Comparison of ENCODE assay signal across 20 cellular contexts in the genomic region with DNA sequence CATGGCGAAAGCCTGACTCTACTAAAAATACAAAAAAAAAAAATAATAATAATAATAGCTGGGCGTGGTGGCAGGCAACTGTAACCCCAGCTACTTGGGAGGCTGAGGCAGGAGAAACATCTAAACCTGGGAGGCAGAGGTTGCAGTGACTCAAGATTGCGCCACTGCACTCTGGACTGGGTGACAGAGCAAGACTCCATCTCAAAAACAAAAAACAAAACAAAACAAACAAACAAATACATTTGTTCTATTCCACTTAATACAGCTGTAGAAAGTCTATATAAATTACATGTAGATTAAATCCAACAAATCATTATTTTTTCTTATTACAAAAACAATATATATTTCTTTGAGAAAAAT.
"Had no signal": no experiment of that assay in that cellular context is flagged by ENCODE, and none has a peak within 500 bp of the region (broad histone marks: within the 10 kb centered on the region; RNA-seq: fewer than 3 reads in every experiment).

No MANE protein-coding gene starts in this region.

- DNase-seq: activated CD4-positive, alpha-beta T cell treated with anti-CD3 and anti-CD28 coated beads, Interleukin-2, amount 10 ng/mL, durations not matched to agents 7 days and 5 days; activated CD8-positive, alpha-beta memory T cell treated with anti-CD3 and anti-CD28 coated beads, Interleukin-2, amount 50 U/mL, for 4 hours; activated CD8-positive, alpha-beta T cell treated with anti-CD3 and anti-CD28 coated beads, Interleukin-2, amount 10 ng/mL, durations not matched to agents 7 days and 5 days; activated effector memory CD4-positive, alpha-beta T cell treated with Interleukin-2 at 50 U/mL for 16 hours; activated naive CD4-positive, alpha-beta T cell treated with anti-CD3 and anti-CD28 coated beads, Interleukin-2, amount 10 ng/mL, durations not matched to agents 7 days and 5 days; activated naive CD8-positive, alpha-beta T cell treated with anti-CD3 and anti-CD28 coated beads, Interleukin-2, amount 50 U/mL, for 24 hours; activated T-cell treated with anti-CD3 and anti-CD28 coated beads, Interleukin-2, amount 50 U/mL, for 48 hours; anterior cingulate cortex; brain microvascular endothelial cell; cortex of kidney; left cardiac atrium; mesendoderm; naive thymus-derived CD8-positive, alpha-beta T cell; ovary; psoas muscle; right cardiac atrium; stomach; trophoblast cell had no signal

- H3K36me3 ChIP-seq: brain microvascular endothelial cell, ovary, stomach had no signal

- H3K27me3 ChIP-seq: brain microvascular endothelial cell, hepatocyte, ovary, stomach had no signal

- H3K4me3 Mint-ChIP-seq: activated naive CD4-positive, alpha-beta T cell treated with anti-CD3 and anti-CD28 coated beads, Interleukin-2, amount 10 ng/mL, durations not matched to agents 7 days and 5 days; activated naive CD8-positive, alpha-beta T cell treated with anti-CD3 and anti-CD28 coated beads, Interleukin-2, amount 50 U/mL, for 24 hours had no signal

- ATAC-seq: naive thymus-derived CD8-positive, alpha-beta T cell; right cardiac atrium had no signal

- H3K36me3 Mint-ChIP-seq: activated naive CD4-positive, alpha-beta T cell treated with anti-CD3 and anti-CD28 coated beads, Interleukin-2, amount 10 ng/mL, durations not matched to agents 7 days and 5 days had no signal

- H3K9me3 Mint-ChIP-seq: activated CD4-positive, alpha-beta T cell treated with anti-CD3 and anti-CD28 coated beads, Interleukin-2, amount 10 ng/mL, durations not matched to agents 7 days and 5 days; activated naive CD4-positive, alpha-beta T cell treated with anti-CD3 and anti-CD28 coated beads, Interleukin-2, amount 10 ng/mL, durations not matched to agents 7 days and 5 days; activated naive CD8-positive, alpha-beta T cell treated with anti-CD3 and anti-CD28 coated beads, Interleukin-2, amount 50 U/mL, for 24 hours; naive thymus-derived CD8-positive, alpha-beta T cell had no signal

- FAIRE-seq: endometrium had no signal

- H3K27me3 Mint-ChIP-seq: activated CD4-positive, alpha-beta T cell treated with anti-CD3 and anti-CD28 coated beads, Interleukin-2, amount 10 ng/mL, durations not matched to agents 7 days and 5 days; activated naive CD4-positive, alpha-beta T cell treated with anti-CD3 and anti-CD28 coated beads, Interleukin-2, amount 10 ng/mL, durations not matched to agents 7 days and 5 days; activated naive CD8-positive, alpha-beta T cell treated with anti-CD3 and anti-CD28 coated beads, Interleukin-2, amount 50 U/mL, for 24 hours; naive thymus-derived CD8-positive, alpha-beta T cell had no signal

- H3K27ac ChIP-seq: brain microvascular endothelial cell, ovary had no signal

- H2AFZ ChIP-seq: hepatocyte had no signal

- H3K4me3 ChIP-seq: hepatocyte, ovary, psoas muscle, stomach had no signal

- H3K9me3 ChIP-seq: ovary, psoas muscle, stomach had no signal
